Comparison of ENCODE assay signal across 12 cellular contexts in the genomic region with DNA sequence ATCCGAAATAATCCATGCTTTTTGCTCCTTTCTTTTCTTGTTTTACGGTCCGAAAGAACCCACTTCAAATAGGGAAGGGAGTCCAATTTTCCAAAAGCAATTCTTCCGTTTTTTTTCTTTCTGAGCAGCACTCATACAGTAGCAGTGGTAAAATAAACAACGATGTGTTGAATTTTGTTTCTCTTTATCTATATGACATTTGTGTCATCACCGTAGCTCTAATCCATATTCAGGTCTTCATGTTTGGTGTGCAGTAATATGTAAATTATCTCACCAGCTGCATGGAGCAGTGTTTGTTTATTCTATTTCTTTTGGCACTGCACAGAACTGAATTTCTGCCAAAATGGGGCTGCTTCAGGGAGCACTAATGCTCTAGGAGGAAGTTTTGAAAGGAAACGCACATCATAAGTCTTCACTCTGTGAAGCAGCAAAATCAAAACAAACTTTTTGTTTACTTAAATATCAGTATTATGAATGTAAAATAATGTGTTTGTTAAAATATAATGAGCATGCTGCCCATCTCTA.
A peak's percentile ranks its signal among the peaks of the same experiment; 100 is the strongest.
DNase-seq lines count a peak whose midpoint lies in the region; ATAC-seq and TF ChIP-seq lines count a peak whose summit lies in the region.
"Had no signal": no experiment of that assay in that cellular context is flagged by ENCODE, and none has a peak within 500 bp of the region (broad histone marks: within the 10 kb centered on the region; RNA-seq: fewer than 3 reads in every experiment).

No MANE protein-coding gene starts in this region.

- no peaks in the 10 kb centered on the region for H3K4me1 Mint-ChIP-seq in T-cell

- CTCF ChIA-PET in T-cell (lab: Charles Lee) = no interaction called here

- no peak overlapping the region for H3K27ac Mint-ChIP-seq in T-cell

- peaks cover 18 to 25% (median 21%) of the 10 kb centered on the region in 3 donors for H3K9me3 Mint-ChIP-seq in T-cell

- intact Hi-C loops in heart right ventricle (cut with DNase I) = no loop called here

- no peaks in the 10 kb centered on the region for H3K27me3 ChIP-seq in adipocyte (replicated peaks; ENCODE audit: control insufficient read depth, insufficient read depth, low read length)
- H3K27me3 ChIP-seq in heart right ventricle = no peaks in the 10 kb centered on the region
- H3K27me3 ChIP-seq in subcutaneous abdominal adipose tissue (ENCODE audit: control insufficient read depth in 5 of 5, insufficient read depth in 4 of 5, low read length in 5 of 5) = no peaks in the 10 kb centered on the region
- H3K27me3 ChIP-seq: ovary, SJSA1 had no signal

- peak; percentile 5 for DNase-seq in DMS53 (lab: John Stamatoyannopoulos, UW)
- DNase-seq in DMS53 treated with DMSO at 0.1 percent for 48 hours (lab: John Stamatoyannopoulos, UW; ENCODE audit: unreplicated experiment) = no peak
- peak; percentile 66 for DNase-seq in adipocyte (ENCODE audit: low read depth)
- peak in 1 of 2 donors; percentile 21 for DNase-seq in heart right ventricle
- no peak for DNase-seq in T-cell
- DNase-seq in COLO668 (lab: John Stamatoyannopoulos, UW; ENCODE audit: unreplicated experiment) = no peak
- DNase-seq: NCI-H1048, ovary had no signal

- H3K27ac ChIP-seq in heart right ventricle (peak overlapping the region in 4 of 10 donors; percentile 7 to 32 (median 22)), subcutaneous abdominal adipose tissue (ENCODE audit: low read depth, low read length) (no peak overlapping the region)
- H3K27ac ChIP-seq: A549, ovary, SJSA1 had no signal

- ATAC-seq in heart right ventricle (peak in 5 of 8 donors; percentile 56 to 71 (median 60)), T-cell (replicated peaks in 1 of 4) (no peak), HG03039 (IDR thresholded peaks at IDR 0.05; ENCODE audit: unreplicated experiment) (no peak)
- ATAC-seq: A549 had no signal

- H3K36me3 Mint-ChIP-seq in T-cell = no peaks in the 10 kb centered on the region

- no peak overlapping the region for H3K9ac ChIP-seq in adipocyte (ENCODE audit: low read length)
- no peak overlapping the region for H3K9ac ChIP-seq in subcutaneous abdominal adipose tissue (ENCODE audit: low read length in 5 of 5)

- 15 to 20% methylated on average over 7 of the region's 7 CpGs for whole genome bisulfite sequencing in heart right ventricle, 2 donors

- H3K4me3 ChIP-seq in adipocyte (ENCODE audit: low read length) = peak overlapping the region; percentile 39
- H3K4me3 ChIP-seq in heart right ventricle = peak overlapping the region in 5 of 10 donors; percentile 3 to 23 (median 18)
- peak overlapping the region in 4 of 5 donors; percentile 24 to 44 (median 32) for H3K4me3 ChIP-seq in subcutaneous abdominal adipose tissue (ENCODE audit: low read depth in 1 of 5, low read length in 5 of 5)
- H3K4me3 ChIP-seq: A549, ovary, SJSA1 had no signal

- POLR2A ChIA-PET in T-cell (lab: Charles Lee) = no interaction called here

- no peak overlapping the region for H3K4me3 Mint-ChIP-seq in T-cell

- H3K36me3 ChIP-seq in adipocyte (ENCODE audit: control insufficient read depth, insufficient read depth, low read length, severe bottlenecking) (no peaks in the 10 kb centered on the region), heart right ventricle (peaks cover 0 to 7% (median 0%) of the 10 kb centered on the region in 9 donors), subcutaneous abdominal adipose tissue (ENCODE audit: control insufficient read depth in 5 of 5, insufficient read depth in 5 of 5, low read length in 5 of 5) (no peaks in the 10 kb centered on the region)
- H3K36me3 ChIP-seq: ovary, SJSA1 had no signal

- H3K4me1 ChIP-seq in adipocyte (ENCODE audit: control insufficient read depth, insufficient read depth, low read length) (no peaks in the 10 kb centered on the region), heart right ventricle (peaks cover 7 to 55% (median 31%) of the 10 kb centered on the region in 9 donors), subcutaneous abdominal adipose tissue (ENCODE audit: control insufficient read depth in 5 of 5, insufficient read depth in 5 of 5, low read length in 5 of 5) (peaks cover 0 to 25% (median 2%) of the 10 kb centered on the region in 5 donors)
- H3K4me1 ChIP-seq: A549, SJSA1 had no signal

- no peak for TF ChIP-seq CTCF in heart right ventricle (IDR thresholded peaks at IDR 0.05)

- no peaks in the 10 kb centered on the region for H3K27me3 Mint-ChIP-seq in T-cell

- peaks cover 12% of the 10 kb centered on the region for H3K9me3 ChIP-seq in adipocyte (ENCODE audit: control insufficient read depth, low read length)
- H3K9me3 ChIP-seq in heart right ventricle = peaks cover 0 to 21% (median 8%) of the 10 kb centered on the region in 11 donors
- peaks cover 6 to 12% (median 10%) of the 10 kb centered on the region in 5 donors for H3K9me3 ChIP-seq in subcutaneous abdominal adipose tissue (ENCODE audit: control insufficient read depth in 5 of 5, low read length in 5 of 5)
- H3K9me3 ChIP-seq: A549, ovary had no signal

Comparison
In these comparisons a context has a peak if more than half of its experiments do, and no peak if none do; other contexts are left out.
1. DNase-seq: peak in DMS53 (single experiment) and adipocyte (single experiment); none in DMS53 treated with DMSO at 0.1 percent for 48 hours (single experiment), T-cell (0 of 34) and COLO668 (single experiment).
2. ATAC-seq: peak in heart right ventricle (5 of 8); none in T-cell (0 of 4) and HG03039 (single experiment).